Comparison of ENCODE assay signal across 1 cellular context in the genomic region with DNA sequence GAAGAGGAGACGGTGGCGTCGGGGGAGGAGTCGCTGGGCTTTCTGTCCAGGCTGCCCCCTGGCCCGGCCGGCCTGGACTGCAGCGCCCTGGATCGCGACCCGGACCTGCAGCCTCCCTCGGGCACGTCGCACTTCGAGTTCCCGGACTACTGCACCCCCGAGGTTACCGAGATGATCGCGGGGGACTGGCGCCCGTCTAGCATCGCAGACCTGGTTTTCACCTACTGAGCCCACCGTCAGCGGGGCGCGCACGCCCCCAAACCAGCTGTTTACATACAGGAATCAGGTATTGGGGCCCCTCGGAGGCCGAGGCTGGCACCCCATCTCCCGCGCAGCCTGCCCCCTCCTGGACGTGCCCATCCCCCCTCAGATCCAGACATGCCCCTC.
TF ChIP-seq lines count a peak whose summit lies in the region.

No MANE protein-coding gene starts in this region.

TF ChIP-seq in HepG2, 621 proteins besides CTCF, POLR2A, EP300 and RAD21 (continued from another document and continues in another):
- TF ChIP-seq, protein P1, sequence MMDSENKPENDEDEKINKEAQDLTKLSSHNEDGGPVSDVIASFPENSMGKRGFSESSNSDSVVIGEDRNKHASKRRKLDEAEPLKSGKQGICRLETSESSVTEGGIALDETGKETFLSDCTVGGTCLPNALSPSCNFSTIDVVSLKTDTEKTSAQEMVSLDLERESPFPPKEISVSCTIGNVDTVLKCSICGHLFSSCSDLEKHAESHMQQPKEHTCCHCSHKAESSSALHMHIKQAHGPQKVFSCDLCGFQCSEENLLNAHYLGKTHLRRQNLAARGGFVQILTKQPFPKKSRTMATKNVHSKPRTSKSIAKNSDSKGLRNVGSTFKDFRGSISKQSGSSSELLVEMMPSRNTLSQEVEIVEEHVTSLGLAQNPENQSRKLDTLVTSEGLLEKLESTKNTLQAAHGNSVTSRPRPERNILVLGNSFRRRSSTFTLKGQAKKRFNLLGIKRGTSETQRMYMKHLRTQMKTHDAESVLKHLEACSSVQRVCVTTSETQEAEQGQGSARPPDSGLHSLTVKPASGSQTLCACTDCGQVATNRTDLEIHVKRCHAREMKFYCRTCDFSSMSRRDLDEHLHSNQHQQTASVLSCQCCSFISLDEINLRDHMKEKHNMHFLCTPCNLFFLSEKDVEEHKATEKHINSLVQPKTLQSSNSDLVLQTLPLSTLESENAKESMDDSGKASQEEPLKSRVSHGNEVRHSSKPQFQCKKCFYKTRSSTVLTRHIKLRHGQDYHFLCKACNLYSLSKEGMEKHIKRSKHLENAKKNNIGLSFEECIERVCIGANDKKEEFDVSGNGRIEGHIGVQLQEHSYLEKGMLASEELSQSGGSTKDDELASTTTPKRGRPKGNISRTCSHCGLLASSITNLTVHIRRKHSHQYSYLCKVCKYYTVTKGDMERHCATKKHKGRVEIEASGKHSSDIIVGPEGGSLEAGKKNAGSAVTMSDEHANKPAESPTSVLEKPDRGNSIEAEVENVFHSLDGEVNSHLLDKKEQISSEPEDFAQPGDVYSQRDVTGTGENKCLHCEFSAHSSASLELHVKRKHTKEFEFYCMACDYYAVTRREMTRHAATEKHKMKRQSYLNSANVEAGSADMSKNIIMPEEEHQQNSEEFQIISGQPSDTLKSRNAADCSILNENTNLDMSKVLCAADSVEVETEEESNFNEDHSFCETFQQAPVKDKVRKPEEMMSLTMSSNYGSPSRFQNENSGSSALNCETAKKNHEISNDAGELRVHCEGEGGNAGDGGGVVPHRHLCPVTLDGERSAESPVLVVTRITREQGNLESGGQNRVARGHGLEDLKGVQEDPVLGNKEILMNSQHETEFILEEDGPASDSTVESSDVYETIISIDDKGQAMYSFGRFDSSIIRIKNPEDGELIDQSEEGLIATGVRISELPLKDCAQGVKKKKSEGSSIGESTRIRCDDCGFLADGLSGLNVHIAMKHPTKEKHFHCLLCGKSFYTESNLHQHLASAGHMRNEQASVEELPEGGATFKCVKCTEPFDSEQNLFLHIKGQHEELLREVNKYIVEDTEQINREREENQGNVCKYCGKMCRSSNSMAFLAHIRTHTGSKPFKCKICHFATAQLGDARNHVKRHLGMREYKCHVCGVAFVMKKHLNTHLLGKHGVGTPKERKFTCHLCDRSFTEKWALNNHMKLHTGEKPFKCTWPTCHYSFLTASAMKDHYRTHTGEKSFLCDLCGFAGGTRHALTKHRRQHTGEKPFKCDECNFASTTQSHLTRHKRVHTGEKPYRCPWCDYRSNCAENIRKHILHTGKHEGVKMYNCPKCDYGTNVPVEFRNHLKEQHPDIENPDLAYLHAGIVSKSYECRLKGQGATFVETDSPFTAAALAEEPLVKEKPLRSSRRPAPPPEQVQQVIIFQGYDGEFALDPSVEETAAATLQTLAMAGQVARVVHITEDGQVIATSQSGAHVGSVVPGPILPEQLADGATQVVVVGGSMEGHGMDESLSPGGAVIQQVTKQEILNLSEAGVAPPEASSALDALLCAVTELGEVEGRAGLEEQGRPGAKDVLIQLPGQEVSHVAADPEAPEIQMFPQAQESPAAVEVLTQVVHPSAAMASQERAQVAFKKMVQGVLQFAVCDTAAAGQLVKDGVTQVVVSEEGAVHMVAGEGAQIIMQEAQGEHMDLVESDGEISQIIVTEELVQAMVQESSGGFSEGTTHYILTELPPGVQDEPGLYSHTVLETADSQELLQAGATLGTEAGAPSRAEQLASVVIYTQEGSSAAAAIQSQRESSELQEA (CRISPR knock-in tag; IDR thresholded peaks at IDR 0.05; ENCODE audit: not compliant biosample characterization) = peak; percentile 38
- TF ChIP-seq MTA1 (CRISPR knock-in tag; IDR thresholded peaks at IDR 0.05; ENCODE audit: borderline replicate concordance) = peak; percentile 32; the same call in 1 of the 2 replicates
- TF ChIP-seq, protein P2, sequence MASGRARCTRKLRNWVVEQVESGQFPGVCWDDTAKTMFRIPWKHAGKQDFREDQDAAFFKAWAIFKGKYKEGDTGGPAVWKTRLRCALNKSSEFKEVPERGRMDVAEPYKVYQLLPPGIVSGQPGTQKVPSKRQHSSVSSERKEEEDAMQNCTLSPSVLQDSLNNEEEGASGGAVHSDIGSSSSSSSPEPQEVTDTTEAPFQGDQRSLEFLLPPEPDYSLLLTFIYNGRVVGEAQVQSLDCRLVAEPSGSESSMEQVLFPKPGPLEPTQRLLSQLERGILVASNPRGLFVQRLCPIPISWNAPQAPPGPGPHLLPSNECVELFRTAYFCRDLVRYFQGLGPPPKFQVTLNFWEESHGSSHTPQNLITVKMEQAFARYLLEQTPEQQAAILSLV (CRISPR knock-in tag; IDR thresholded peaks at IDR 0.05; ENCODE audit: borderline replicate concordance) = 0 out of 2 replicates have a peak, but pooled peaks have one; percentile 4
- peak; percentile 91; the same call in 1 of the 2 replicates for TF ChIP-seq ZBTB42 (CRISPR knock-in tag; IDR thresholded peaks at IDR 0.05)
- peak; percentile 96 for TF ChIP-seq MTERF4 (CRISPR knock-in tag; IDR thresholded peaks at IDR 0.05)
- TF ChIP-seq ELF1 (CRISPR knock-in tag; IDR thresholded peaks at IDR 0.05) = no peak
- TF ChIP-seq HES4 (CRISPR knock-in tag; IDR thresholded peaks at IDR 0.05; ENCODE audit: borderline replicate concordance) = 0 out of 2 replicates have a peak, but pooled peaks have one; percentile 13
- TF ChIP-seq, protein P3, sequence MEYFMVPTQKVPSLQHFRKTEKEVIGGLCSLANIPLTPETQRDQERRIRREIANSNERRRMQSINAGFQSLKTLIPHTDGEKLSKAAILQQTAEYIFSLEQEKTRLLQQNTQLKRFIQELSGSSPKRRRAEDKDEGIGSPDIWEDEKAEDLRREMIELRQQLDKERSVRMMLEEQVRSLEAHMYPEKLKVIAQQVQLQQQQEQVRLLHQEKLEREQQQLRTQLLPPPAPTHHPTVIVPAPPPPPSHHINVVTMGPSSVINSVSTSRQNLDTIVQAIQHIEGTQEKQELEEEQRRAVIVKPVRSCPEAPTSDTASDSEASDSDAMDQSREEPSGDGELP (IDR thresholded peaks at IDR 0.05; ENCODE audit: borderline replicate concordance, low read depth) = 0 out of 2 replicates have a peak, but pooled peaks have one; percentile 4
- peak; percentile 41; the same call in 1 of the 2 replicates for TF ChIP-seq NR1H2 (CRISPR knock-in tag; IDR thresholded peaks at IDR 0.05; ENCODE audit: borderline replicate concordance, low read depth)
- peak; percentile 58; the same call in 1 of the 2 replicates for TF ChIP-seq TAF1 (CRISPR knock-in tag; IDR thresholded peaks at IDR 0.05)
- TF ChIP-seq THAP9 (CRISPR knock-in tag; IDR thresholded peaks at IDR 0.05; ENCODE audit: borderline replicate concordance) = no peak
- no peak; the same call in 1 of the 2 replicates for TF ChIP-seq HNF4A (CRISPR knock-in tag; IDR thresholded peaks at IDR 0.05)
- peak; percentile 12; the same call in 1 of the 2 replicates for TF ChIP-seq ZNF563 (CRISPR knock-in tag; IDR thresholded peaks at IDR 0.05)
- 0 out of 2 replicates have a peak, but pooled peaks have one; percentile 19 for TF ChIP-seq ZNF580 (CRISPR knock-in tag; IDR thresholded peaks at IDR 0.05; ENCODE audit: borderline replicate concordance, low read depth)
- peak; percentile 15; the same call in 1 of the 2 replicates for TF ChIP-seq FOXO1 (CRISPR knock-in tag; IDR thresholded peaks at IDR 0.05)
- TF ChIP-seq ZNF468 (CRISPR knock-in tag; IDR thresholded peaks at IDR 0.05) = no peak
- TF ChIP-seq ATF6 (CRISPR knock-in tag; conservative IDR thresholded peaks at IDR 0.05) = 0 out of 2 replicates have a peak, but pooled peaks have one; percentile 73
- no peak for TF ChIP-seq ZUFSP (CRISPR knock-in tag; IDR thresholded peaks at IDR 0.05; ENCODE audit: borderline replicate concordance)
- no peak for TF ChIP-seq CREBL2 (CRISPR knock-in tag; IDR thresholded peaks at IDR 0.05; ENCODE audit: borderline replicate concordance)
- no peak for TF ChIP-seq MAX (IDR thresholded peaks at IDR 0.05)
- peak; percentile 67 for TF ChIP-seq ZNF768 (CRISPR knock-in tag; IDR thresholded peaks at IDR 0.05)
- peak; percentile 63; the same call in 1 of the 2 replicates for TF ChIP-seq REXO4 (CRISPR knock-in tag; IDR thresholded peaks at IDR 0.05; ENCODE audit: borderline replicate concordance)
- 0 out of 2 replicates have a peak, but pooled peaks have one; percentile 41 for TF ChIP-seq ZNF343 (CRISPR knock-in tag; IDR thresholded peaks at IDR 0.05)
- TF ChIP-seq ZNF552 (CRISPR knock-in tag; IDR thresholded peaks at IDR 0.05; ENCODE audit: borderline replicate concordance) = no peak
- no peak for TF ChIP-seq GFI1 (CRISPR knock-in tag; IDR thresholded peaks at IDR 0.05; ENCODE audit: borderline replicate concordance)
- peak; percentile 96 for TF ChIP-seq ZNF777 (CRISPR knock-in tag; IDR thresholded peaks at IDR 0.05)
- no peak for TF ChIP-seq ZNF263 (CRISPR knock-in tag; IDR thresholded peaks at IDR 0.05)
- 0 out of 2 replicates have a peak, but pooled peaks have one; percentile 19 for TF ChIP-seq HMG20A (CRISPR knock-in tag; IDR thresholded peaks at IDR 0.05; ENCODE audit: borderline replicate concordance)
- TF ChIP-seq ZNF10 (CRISPR knock-in tag; IDR thresholded peaks at IDR 0.05; ENCODE audit: borderline replicate concordance, low read depth) = no peak
- TF ChIP-seq, protein P4, sequence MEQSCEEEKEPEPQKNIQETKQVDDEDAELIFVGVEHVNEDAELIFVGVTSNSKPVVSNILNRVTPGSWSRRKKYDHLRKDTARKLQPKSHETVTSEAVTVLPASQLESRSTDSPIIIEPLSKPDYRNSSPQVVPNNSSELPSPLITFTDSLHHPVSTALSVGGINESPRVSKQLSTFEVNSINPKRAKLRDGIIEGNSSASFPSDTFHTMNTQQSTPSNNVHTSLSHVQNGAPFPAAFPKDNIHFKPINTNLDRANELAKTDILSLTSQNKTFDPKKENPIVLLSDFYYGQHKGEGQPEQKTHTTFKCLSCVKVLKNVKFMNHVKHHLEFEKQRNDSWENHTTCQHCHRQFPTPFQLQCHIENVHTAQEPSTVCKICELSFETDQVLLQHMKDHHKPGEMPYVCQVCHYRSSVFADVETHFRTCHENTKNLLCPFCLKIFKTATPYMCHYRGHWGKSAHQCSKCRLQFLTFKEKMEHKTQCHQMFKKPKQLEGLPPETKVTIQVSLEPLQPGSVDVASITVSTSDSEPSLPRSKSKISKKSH (CRISPR knock-in tag; IDR thresholded peaks at IDR 0.05; ENCODE audit: borderline replicate concordance) = peak; percentile 56; the same call in 1 of the 2 replicates
- peak; percentile 75 for TF ChIP-seq KMT2A (CRISPR knock-in tag; IDR thresholded peaks at IDR 0.05)
- TF ChIP-seq EEA1 (CRISPR knock-in tag; IDR thresholded peaks at IDR 0.05; ENCODE audit: borderline replicate concordance) = no peak
